10 cellular contexts compared by ENCODE assay signal in the genomic region with DNA sequence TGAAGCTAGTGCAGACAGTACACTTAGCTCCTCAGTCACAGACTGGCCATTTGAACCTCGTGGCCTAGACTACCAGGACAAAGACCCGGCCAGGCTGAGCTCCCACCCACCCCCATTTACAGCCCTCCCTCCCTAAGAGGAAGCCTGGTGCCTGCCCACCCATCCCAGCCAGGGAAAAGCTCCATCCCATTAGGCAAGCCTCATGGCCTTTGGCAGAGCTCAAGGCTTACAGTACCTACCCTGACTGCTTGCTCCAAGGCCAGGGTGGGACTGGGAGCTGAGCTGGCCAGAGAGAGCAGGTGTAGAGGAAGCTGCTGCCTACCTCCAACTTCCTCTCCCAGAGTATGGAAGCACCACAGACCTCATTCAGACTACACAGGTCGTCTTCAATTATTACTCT. TPM values are rescaled to one million over a fixed set of nuclear protein-coding genes. Genes with fewer than 3 reads are reported as not detected.
DNase-seq lines count a peak whose midpoint lies in the region; ATAC-seq and TF ChIP-seq lines count a peak whose summit lies in the region.
"Had no signal": no experiment of that assay in that cellular context is flagged by ENCODE, and none has a peak within 500 bp of the region (broad histone marks: within the 10 kb centered on the region; RNA-seq: fewer than 3 reads in every experiment).

No MANE protein-coding gene starts in this region.

- no peaks in the 10 kb centered on the region for H3K36me3 ChIP-seq in GM23338 (ENCODE audit: insufficient read depth)
- H3K36me3 ChIP-seq in esophagus squamous epithelium = peaks cover 20 to 100% (median 38%) of the 10 kb centered on the region in 3 donors

- 48 to 75% methylated on average over 1 to 2 of the region's 3 CpGs for WGBS in esophagus squamous epithelium, 2 donors

- no peaks in the 10 kb centered on the region for H3K79me2 ChIP-seq in GM23338 (replicated peaks; ENCODE audit: insufficient read depth)

- H3K27ac ChIP-seq in GM23338 (ENCODE audit: low read depth) (no peak overlapping the region), esophagus squamous epithelium (peak overlapping the region; percentile 40 to 99 (median 94)), skin epidermis (peak overlapping the region in 16 of 21 experiments; percentile 3 to 99 (median 66))
- H3K27ac ChIP-seq: brain microvascular endothelial cell had no signal

- POLR2A ChIA-PET in activated B cell treated with CpG ODN at 0.5 μM for 24 hours (lab: Charles Lee) = interaction anchor here (0.6 kb wide), 2 partner anchors 354 to 512 kb away, joined by 3 read pairs; no protein-coding TSS in a partner anchor

- TF ChIP-seq CTCF in GM23338 (conservative IDR thresholded peaks at IDR 0.05; ENCODE audit: low read depth in 2 of 2) = no peak
- TF ChIP-seq CTCF in activated B cell treated with CpG ODN at 0.5 μM for 24 hours (IDR thresholded peaks at IDR 0.05) = no peak
- no peak for TF ChIP-seq CTCF in esophagus squamous epithelium (IDR thresholded peaks at IDR 0.05)
- no peak for TF ChIP-seq CTCF in omental fat pad (IDR thresholded peaks at IDR 0.05)

- H3K9me3 Mint-ChIP-seq in GM23338 (no peaks in the 10 kb centered on the region), activated B cell treated with CpG ODN at 0.5 μM for 24 hours (no peaks in the 10 kb centered on the region)

- H3K4me3 ChIP-seq in GM23338 = no peak overlapping the region
- no peak overlapping the region for H3K4me3 ChIP-seq in esophagus squamous epithelium
- H3K4me3 ChIP-seq in skin epidermis = no peak overlapping the region

- no peaks in the 10 kb centered on the region for H3K9me3 ChIP-seq in esophagus squamous epithelium

- H3K27me3 Mint-ChIP-seq in GM23338 (ENCODE audit: insufficient read depth, low read depth, poor library complexity) = peaks cover 6% of the 10 kb centered on the region
- no peaks in the 10 kb centered on the region for H3K27me3 Mint-ChIP-seq in activated B cell treated with CpG ODN at 0.5 μM for 24 hours

- DNase-seq in GM23338 (ENCODE audit: low spot score) (no peak), activated B cell treated with CpG ODN at 0.5 μM for 24 hours (no peak), esophagus squamous epithelium (lab: John Stamatoyannopoulos, UW) (no peak), omental fat pad (ENCODE audit: low spot score) (no peak), NCI-H226 (no peak)
- DNase-seq: brain microvascular endothelial cell; MV-4-11; stimulated activated CD4-positive, alpha-beta T cell treated with anti-CD3 and anti-CD28 coated beads, Interleukin-4, amount 100 ng/mL, for 4 hours had no signal

- peak; percentile 43 for ATAC-seq in GM23338
- no peak for ATAC-seq in activated B cell treated with CpG ODN at 0.5 μM for 24 hours (ENCODE audit: low read depth)
- no peak for ATAC-seq in omental fat pad (ENCODE audit: low FRiP score)
- ATAC-seq in HG03460 (IDR thresholded peaks at IDR 0.05; ENCODE audit: unreplicated experiment) = no peak

- H3K27me3 ChIP-seq in GM23338 (ENCODE audit: insufficient read depth) (peaks cover 10% of the 10 kb centered on the region; the same call in 1 of the 2 replicates), esophagus squamous epithelium (no peaks in the 10 kb centered on the region)
- H3K27me3 ChIP-seq: brain microvascular endothelial cell had no signal

- no peaks in the 10 kb centered on the region for H3K36me3 Mint-ChIP-seq in GM23338 (ENCODE audit: low read depth)
- peaks cover 75% of the 10 kb centered on the region for H3K36me3 Mint-ChIP-seq in activated B cell treated with CpG ODN at 0.5 μM for 24 hours (ENCODE audit: low read depth)

- 0 out of 2 replicates have a peak, but pooled peaks cover 2% of the 10 kb centered on the region for H3F3A ChIP-seq in GM23338 (replicated peaks; ENCODE audit: low read depth)

- CTCF ChIA-PET in activated B cell treated with CpG ODN at 0.5 μM for 24 hours (lab: Charles Lee) = interaction anchor here (0.9 to 2.9 kb wide), 3 partner anchors 12 to 35 kb away, joined by 4 to 12 read pairs (median 5); no protein-coding TSS in a partner anchor

- no peak overlapping the region for H3K4me2 ChIP-seq in GM23338

- H2AFZ ChIP-seq in GM23338 = no peak overlapping the region

- H3K4me1 Mint-ChIP-seq in GM23338 = peaks cover 12% of the 10 kb centered on the region
- H3K4me1 Mint-ChIP-seq in activated B cell treated with CpG ODN at 0.5 μM for 24 hours = peaks cover 54% of the 10 kb centered on the region

- no peak overlapping the region for H3K4me3 Mint-ChIP-seq in GM23338
- no peak overlapping the region for H3K4me3 Mint-ChIP-seq in activated B cell treated with CpG ODN at 0.5 μM for 24 hours

- H3K9me2 ChIP-seq in GM23338 (ENCODE audit: insufficient read depth) = no peaks in the 10 kb centered on the region

- H3K4me1 ChIP-seq in GM23338 (ENCODE audit: insufficient read depth) (no peaks in the 10 kb centered on the region), esophagus squamous epithelium (peaks cover 23 to 72% (median 38%) of the 10 kb centered on the region in 3 donors)

- H3K27ac Mint-ChIP-seq in GM23338 = peak overlapping the region; percentile 81
- peak overlapping the region; percentile 100 for H3K27ac Mint-ChIP-seq in activated B cell treated with CpG ODN at 0.5 μM for 24 hours

- no peaks in the 10 kb centered on the region for H4K20me1 ChIP-seq in GM23338 (replicated peaks; ENCODE audit: insufficient read depth)

- no peak for TF ChIP-seq POLR2A in esophagus squamous epithelium (IDR thresholded peaks at IDR 0.05)

- intact Hi-C loops in activated B cell treated with CpG ODN at 0.5 μM for 24 hours (cut with micrococcal nuclease) (no loop called here), esophagus squamous epithelium (cut with DNase I) (no loop called here)

TF ChIP-seq in GM23338, 12 proteins besides CTCF, POLR2A, EP300 and RAD21:
- TF ChIP-seq JUNB (IDR thresholded peaks at IDR 0.05; ENCODE audit: unreplicated experiment) (no peak), ZNF114 (CRISPR knock-in tag; IDR thresholded peaks at IDR 0.05) (no peak), POLR2AphosphoS5 (IDR thresholded peaks at IDR 0.05; ENCODE audit: low read depth) (no peak), EZH2 (IDR thresholded peaks at IDR 0.05; ENCODE audit: low read depth, unreplicated experiment) (no peak)

RNA-seq across cellular contexts. Expression of a gene that starts 7.5 kb away (rescaled TPM):
- 1.6 and 2.2 TPM in 2 replicates for total RNA-seq in GM23338 (2014; rRNA removed; shearing (Covaris generic))
- polyA plus RNA-seq in GM23338 (2016; fragmentation: Nextera tagmentation; extraction: Ambion mirVana) = 1.1 and 1.5 TPM in 2 replicates
- total RNA-seq in activated B cell treated with CpG ODN at 0.5 μM for 24 hours (20.3 and 21.0 TPM in 2 replicates), esophagus squamous epithelium (10 to 100 TPM in 3 of 4 donors, 1 to 10 TPM in 1; 7.0 to 53.0 (median 19.2) TPM), omental fat pad (10 to 100 TPM; 32.8 to 61.2 (median 47.1) TPM)
